9 cellular contexts compared by ENCODE assay signal in genomic region chr12:89346741-89347324, GRCh38. TPM values are rescaled to one million over a fixed set of nuclear protein-coding genes. Genes with fewer than 3 reads are reported as not detected.
DNase-seq lines count a peak whose midpoint lies in the region; ATAC-seq and TF ChIP-seq lines count a peak whose summit lies in the region.
"Had no signal": no experiment of that assay in that cellular context is flagged by ENCODE, and none has a peak within 500 bp of the region (broad histone marks: within the 10 kb centered on the region; RNA-seq: fewer than 3 reads in every experiment).

No MANE protein-coding gene starts in this region.

- peak overlapping the region; percentile 51 for H3K27ac Mint-ChIP-seq in activated naive CD4-positive, alpha-beta T cell treated with anti-CD3 and anti-CD28 coated beads for 36 hours
- peak overlapping the region; percentile 71 for H3K27ac Mint-ChIP-seq in activated B cell treated with CpG ODN at 0.5 μM for 24 hours

- 40 to 45% (median 42%) methylated on average over 8 of the region's 8 CpGs for WGBS in heart left ventricle, 4 donors

- no peak for TF ChIP-seq CTCF in KMS-11 (conservative IDR thresholded peaks at IDR 0.05; ENCODE audit: low read depth, low read length)
- TF ChIP-seq CTCF in activated B cell treated with CpG ODN at 0.5 μM for 24 hours (IDR thresholded peaks at IDR 0.05): no peak
- TF ChIP-seq CTCF in heart left ventricle (IDR thresholded peaks at IDR 0.05): no peak
- no peak for TF ChIP-seq CTCF in GM20000 (IDR thresholded peaks at IDR 0.05; ENCODE audit: extremely low read depth, missing control alignments)

- no peak overlapping the region for H2AFZ ChIP-seq in KMS-11 (ENCODE audit: low read depth)

- DNase-seq in activated naive CD4-positive, alpha-beta T cell treated with anti-CD3 and anti-CD28 coated beads for 36 hours: no peak
- DNase-seq in activated naive CD4-positive, alpha-beta T cell treated with Interleukin-2 at 50 U/mL for 16 hours: no peak
- DNase-seq in activated B cell treated with CpG ODN at 0.5 μM for 24 hours (no peak), heart left ventricle (peak in 4 of 5 donors; percentile 53 to 71 (median 64)), NCI-H2107 (lab: John Stamatoyannopoulos, UW) (no peak), GM20000 (ENCODE audit: low spot score) (no peak)

- H3K9me3 Mint-ChIP-seq in activated naive CD4-positive, alpha-beta T cell treated with anti-CD3 and anti-CD28 coated beads for 36 hours: no peaks in the 10 kb centered on the region
- no peaks in the 10 kb centered on the region for H3K9me3 Mint-ChIP-seq in activated B cell treated with CpG ODN at 0.5 μM for 24 hours

- CTCF ChIA-PET in activated naive CD4-positive, alpha-beta T cell treated with anti-CD3 and anti-CD28 coated beads for 36 hours (lab: Charles Lee): interaction anchor here (0.7 to 1.5 kb wide), 4 partner anchors 102 to 330 kb away, joined by 3 to 6 read pairs (median 4); no protein-coding TSS in a partner anchor
- CTCF ChIA-PET in activated B cell treated with CpG ODN at 0.5 μM for 24 hours (lab: Charles Lee): no interaction called here

- H3K9ac ChIP-seq in KMS-11: peak overlapping the region; percentile 11; the same call in 1 of the 2 replicates

- no peak overlapping the region for H3K4me3 ChIP-seq in KMS-11 (IDR thresholded peaks at IDR 0.05; ENCODE audit: insufficient read depth, low read depth, low read length)
- peak overlapping the region in 10 of 12 donors; percentile 12 to 95 (median 85) for H3K4me3 ChIP-seq in heart left ventricle
- peak overlapping the region in 1 of 7 experiments; percentile 2 for H3K4me3 ChIP-seq in skin epidermis
- H3K4me3 ChIP-seq: tibial artery had no signal

- TF ChIP-seq POLR2A in heart left ventricle (IDR thresholded peaks at IDR 0.05): no peak

- H3K4me1 Mint-ChIP-seq in activated naive CD4-positive, alpha-beta T cell treated with anti-CD3 and anti-CD28 coated beads for 36 hours (ENCODE audit: low read depth): peaks cover 41% of the 10 kb centered on the region
- peaks cover 67% of the 10 kb centered on the region for H3K4me1 Mint-ChIP-seq in activated B cell treated with CpG ODN at 0.5 μM for 24 hours

- H3K27ac ChIP-seq in KMS-11 (peak overlapping the region; percentile 99), heart left ventricle (peak overlapping the region; percentile 17 to 99 (median 72)), skin epidermis (peak overlapping the region in 14 of 21 experiments; percentile 0 to 71 (median 55))
- H3K27ac ChIP-seq: tibial artery had no signal

- H3K27me3 Mint-ChIP-seq in activated naive CD4-positive, alpha-beta T cell treated with anti-CD3 and anti-CD28 coated beads for 36 hours (ENCODE audit: low read depth): peaks cover 4% of the 10 kb centered on the region
- no peaks in the 10 kb centered on the region for H3K27me3 Mint-ChIP-seq in activated B cell treated with CpG ODN at 0.5 μM for 24 hours

- H3K4me1 ChIP-seq in KMS-11 (ENCODE audit: low read depth, poor library complexity, severe bottlenecking) (peaks cover 62% of the 10 kb centered on the region), heart left ventricle (peaks cover 3 to 66% (median 40%) of the 10 kb centered on the region in 12 donors)

- peaks cover 25% of the 10 kb centered on the region for H3K36me3 Mint-ChIP-seq in activated naive CD4-positive, alpha-beta T cell treated with anti-CD3 and anti-CD28 coated beads for 36 hours (ENCODE audit: low read depth)
- H3K36me3 Mint-ChIP-seq in activated B cell treated with CpG ODN at 0.5 μM for 24 hours (ENCODE audit: low read depth): peaks cover 4% of the 10 kb centered on the region

- H3K27me3 ChIP-seq in KMS-11 (ENCODE audit: insufficient read depth, low read depth): no peaks in the 10 kb centered on the region
- no peaks in the 10 kb centered on the region for H3K27me3 ChIP-seq in heart left ventricle
- H3K27me3 ChIP-seq: tibial artery had no signal

- no peak overlapping the region for H3K4me3 Mint-ChIP-seq in activated naive CD4-positive, alpha-beta T cell treated with anti-CD3 and anti-CD28 coated beads for 36 hours
- H3K4me3 Mint-ChIP-seq in activated B cell treated with CpG ODN at 0.5 μM for 24 hours: peak overlapping the region; percentile 74

- intact Hi-C loops in activated naive CD4-positive, alpha-beta T cell treated with anti-CD3 and anti-CD28 coated beads for 36 hours (cut with micrococcal nuclease): loop anchor here (1.0 kb wide), 1 partner anchor 121 kb away; no protein-coding TSS in a partner anchor
- intact Hi-C loops in activated B cell treated with CpG ODN at 0.5 μM for 24 hours (cut with micrococcal nuclease): loop anchor here (1.0 to 10.0 kb wide), 2 partner anchors 7 to 318 kb away; no protein-coding TSS in a partner anchor
- intact Hi-C loops in heart left ventricle (cut with DNase I): loop anchor here in 9 of 10 donors (2.0 to 10.0 kb wide), 12 partner anchors 108 to 295 kb away; partner anchors contain the start of genes GALNT4 (in 1 of the 9) and POC1B (in 1 of the 9)

- no peaks in the 10 kb centered on the region for H4K20me1 ChIP-seq in KMS-11 (ENCODE audit: insufficient read depth)

- ATAC-seq in activated B cell treated with CpG ODN at 0.5 μM for 24 hours (ENCODE audit: low read depth): no peak
- peak; percentile 43 to 55 (median 52) for ATAC-seq in heart left ventricle

- H3K79me2 ChIP-seq in KMS-11 (ENCODE audit: insufficient read depth, low read depth): peaks cover 50% of the 10 kb centered on the region

- POLR2A ChIA-PET in activated B cell treated with CpG ODN at 0.5 μM for 24 hours (lab: Charles Lee): interaction anchor here (1.2 kb wide), 1 partner anchor 178 kb away, joined by 3 read pairs; the partner anchor contains the start of gene GALNT4

- H3K36me3 ChIP-seq in KMS-11 (ENCODE audit: insufficient read depth): peaks cover 12% of the 10 kb centered on the region; the same call in 1 of the 2 replicates
- peaks cover 0 to 32% (median 21%) of the 10 kb centered on the region in 9 donors for H3K36me3 ChIP-seq in heart left ventricle

- peak overlapping the region; percentile 88 for H3K4me2 ChIP-seq in KMS-11

- H3K9me3 ChIP-seq in heart left ventricle: no peaks in the 10 kb centered on the region
- H3K9me3 ChIP-seq: tibial artery had no signal

RNA-seq across cellular contexts. Expression of gene DUSP6, which starts 5.5 kb away (rescaled TPM):
- 10 to 100 TPM; 24.8 to 26.1 TPM for total RNA-seq in activated naive CD4-positive, alpha-beta T cell treated with anti-CD3 and anti-CD28 coated beads for 36 hours
- total RNA-seq in activated B cell treated with CpG ODN at 0.5 μM for 24 hours: 1.6 and 1.8 TPM in 2 replicates
- 10 to 100 TPM; 11.4 to 66.7 (median 24.5) TPM for total RNA-seq in heart left ventricle
- 10 to 100 TPM in 1 of 2 donors, 1 to 10 TPM in 1; 4.8 to 20.3 TPM for polyA plus RNA-seq in heart left ventricle

Comparison
In these comparisons a context has a peak if more than half of its experiments do, and no peak if none do; other contexts are left out.
1. DNase-seq: peak in heart left ventricle (4 of 5); none in activated naive CD4-positive, alpha-beta T cell treated with anti-CD3 and anti-CD28 coated beads for 36 hours (single experiment), activated naive CD4-positive, alpha-beta T cell treated with Interleukin-2 at 50 U/mL for 16 hours (single experiment), activated B cell treated with CpG ODN at 0.5 μM for 24 hours (single experiment), NCI-H2107 (single experiment) and GM20000 (single experiment).
2. Peak in every context shown above with its lines, with median percentiles within 50 percentile points of each other: H3K27ac ChIP-seq.